Comparison of ENCODE assay signal across 9 cellular contexts in genomic region chr5:102289251-102289899, GRCh38. TPM values are rescaled to one million over a fixed set of nuclear protein-coding genes. Genes with fewer than 3 reads are reported as not detected.
"Had no signal": no experiment of that assay in that cellular context is flagged by ENCODE, and none has a peak within 500 bp of the region (broad histone marks: within the 10 kb centered on the region; RNA-seq: fewer than 3 reads in every experiment).

No MANE protein-coding gene starts in this region.

- H3K27me3 Mint-ChIP-seq: central memory CD8-positive, alpha-beta T cell; effector memory CD8-positive, alpha-beta T cell had no signal

- H3K27ac Mint-ChIP-seq: activated T-helper 2 cell treated with anti-CD3 and anti-CD28 coated beads, Interferon-gamma antibody, Interleukin-2, Interleukin-4, amounts not matched to agents 10 μg/mL and 5 μg/mL and 100 μg/mL, durations not matched to agents 14 hours and 24 hours and 36 hours; effector memory CD8-positive, alpha-beta T cell; nephron had no signal

- DNase-seq: activated CD4-positive, alpha-beta T cell treated with anti-CD3 and anti-CD28 coated beads, Interleukin-2, amount 50 U/mL, for 1 hour; activated naive CD4-positive, alpha-beta T cell treated with anti-CD3 and anti-CD28 coated beads, Interleukin-2, amount 50 U/mL, for 16 hours; adrenal gland; effector memory CD8-positive, alpha-beta T cell; stomach; T-helper 2 cell had no signal

- H3K9me3 Mint-ChIP-seq: activated T-helper 2 cell treated with anti-CD3 and anti-CD28 coated beads, Interferon-gamma antibody, Interleukin-2, Interleukin-4, amounts not matched to agents 10 μg/mL and 5 μg/mL and 100 μg/mL, durations not matched to agents 14 hours and 24 hours and 36 hours; central memory CD8-positive, alpha-beta T cell; effector memory CD8-positive, alpha-beta T cell; nephron had no signal

- H3K4me3 Mint-ChIP-seq: central memory CD8-positive, alpha-beta T cell; effector memory CD8-positive, alpha-beta T cell; nephron had no signal

- H3K4me1 Mint-ChIP-seq: nephron had no signal

RNA-seq across cellular contexts. Expression of gene SLCO4C1, which starts 6.7 kb away (rescaled TPM):
- polyA plus RNA-seq: stomach had no signal
